2 cellular contexts compared by ENCODE assay signal in the genomic region with DNA sequence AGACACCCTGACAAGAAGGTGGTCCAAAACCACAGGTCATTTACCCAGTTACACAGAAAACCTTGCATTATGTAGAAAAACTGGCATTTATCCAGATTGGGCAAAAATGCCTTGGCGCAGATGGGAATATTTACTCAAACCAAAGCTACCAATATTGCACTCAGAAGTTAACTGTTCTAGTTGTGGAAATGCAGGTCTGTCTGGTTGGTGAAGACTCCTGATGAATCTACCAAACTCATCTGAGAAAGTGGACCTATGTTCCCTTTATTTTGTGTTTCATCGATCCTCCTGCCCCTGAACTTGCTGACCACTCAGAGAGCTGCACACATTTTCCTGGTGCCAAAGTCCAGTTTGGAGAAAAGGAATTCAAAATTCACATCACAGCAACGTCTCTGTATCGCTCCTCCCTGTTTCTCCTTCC.
TF ChIP-seq lines count a peak whose summit lies in the region.

No MANE protein-coding gene starts in this region.

TF ChIP-seq in K562, 482 proteins besides CTCF, POLR2A, EP300 and RAD21:
- TF ChIP-seq HDAC1 (IDR thresholded peaks at IDR 0.05), result no peak
- TF ChIP-seq NFIC (IDR thresholded peaks at IDR 0.05), result peak; percentile 24; the same call in 1 of the 2 replicates

TF ChIP-seq in liver, 16 proteins besides CTCF, POLR2A, EP300 and RAD21:
- no peak for TF ChIP-seq EGR1 (IDR thresholded peaks at IDR 0.05; ENCODE audit: low read depth in 2 of 2)
- peak in 1 of 2 donors; percentile 26 for TF ChIP-seq JUND (IDR thresholded peaks at IDR 0.05)
- TF ChIP-seq, protein P1, sequence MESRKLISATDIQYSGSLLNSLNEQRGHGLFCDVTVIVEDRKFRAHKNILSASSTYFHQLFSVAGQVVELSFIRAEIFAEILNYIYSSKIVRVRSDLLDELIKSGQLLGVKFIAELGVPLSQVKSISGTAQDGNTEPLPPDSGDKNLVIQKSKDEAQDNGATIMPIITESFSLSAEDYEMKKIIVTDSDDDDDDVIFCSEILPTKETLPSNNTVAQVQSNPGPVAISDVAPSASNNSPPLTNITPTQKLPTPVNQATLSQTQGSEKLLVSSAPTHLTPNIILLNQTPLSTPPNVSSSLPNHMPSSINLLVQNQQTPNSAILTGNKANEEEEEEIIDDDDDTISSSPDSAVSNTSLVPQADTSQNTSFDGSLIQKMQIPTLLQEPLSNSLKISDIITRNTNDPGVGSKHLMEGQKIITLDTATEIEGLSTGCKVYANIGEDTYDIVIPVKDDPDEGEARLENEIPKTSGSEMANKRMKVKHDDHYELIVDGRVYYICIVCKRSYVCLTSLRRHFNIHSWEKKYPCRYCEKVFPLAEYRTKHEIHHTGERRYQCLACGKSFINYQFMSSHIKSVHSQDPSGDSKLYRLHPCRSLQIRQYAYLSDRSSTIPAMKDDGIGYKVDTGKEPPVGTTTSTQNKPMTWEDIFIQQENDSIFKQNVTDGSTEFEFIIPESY (IDR thresholded peaks at IDR 0.05), result no peak
- TF ChIP-seq TAF1 (conservative IDR thresholded peaks at IDR 0.05), result no peak
- TF ChIP-seq HNF4A (conservative IDR thresholded peaks at IDR 0.05), result peak; percentile 75 to 87
- TF ChIP-seq GABPA (IDR thresholded peaks at IDR 0.05 in 1 of 2, conservative IDR thresholded peaks at IDR 0.05 in 1 of 2), result no peak
- peak; percentile 57 for TF ChIP-seq FOXA1 (IDR thresholded peaks at IDR 0.05)
- TF ChIP-seq SP1 (IDR thresholded peaks at IDR 0.05), result peak; percentile 75
- TF ChIP-seq, protein P2, sequence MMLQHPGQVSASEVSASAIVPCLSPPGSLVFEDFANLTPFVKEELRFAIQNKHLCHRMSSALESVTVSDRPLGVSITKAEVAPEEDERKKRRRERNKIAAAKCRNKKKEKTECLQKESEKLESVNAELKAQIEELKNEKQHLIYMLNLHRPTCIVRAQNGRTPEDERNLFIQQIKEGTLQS (IDR thresholded peaks at IDR 0.05), result no peak
- TF ChIP-seq NR2F2 (IDR thresholded peaks at IDR 0.05), result no peak
- TF ChIP-seq YY1 (IDR thresholded peaks at IDR 0.05), result peak; percentile 25
- TF ChIP-seq RXRA (IDR thresholded peaks at IDR 0.05), result peak; percentile 50 to 61
- TF ChIP-seq FOXA2 (IDR thresholded peaks at IDR 0.05), result no peak
- TF ChIP-seq, protein P3, sequence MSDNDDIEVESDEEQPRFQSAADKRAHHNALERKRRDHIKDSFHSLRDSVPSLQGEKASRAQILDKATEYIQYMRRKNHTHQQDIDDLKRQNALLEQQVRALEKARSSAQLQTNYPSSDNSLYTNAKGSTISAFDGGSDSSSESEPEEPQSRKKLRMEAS (IDR thresholded peaks at IDR 0.05), result no peak
- peak; percentile 53 for TF ChIP-seq HNF4G (IDR thresholded peaks at IDR 0.05)
- TF ChIP-seq, protein P4, sequence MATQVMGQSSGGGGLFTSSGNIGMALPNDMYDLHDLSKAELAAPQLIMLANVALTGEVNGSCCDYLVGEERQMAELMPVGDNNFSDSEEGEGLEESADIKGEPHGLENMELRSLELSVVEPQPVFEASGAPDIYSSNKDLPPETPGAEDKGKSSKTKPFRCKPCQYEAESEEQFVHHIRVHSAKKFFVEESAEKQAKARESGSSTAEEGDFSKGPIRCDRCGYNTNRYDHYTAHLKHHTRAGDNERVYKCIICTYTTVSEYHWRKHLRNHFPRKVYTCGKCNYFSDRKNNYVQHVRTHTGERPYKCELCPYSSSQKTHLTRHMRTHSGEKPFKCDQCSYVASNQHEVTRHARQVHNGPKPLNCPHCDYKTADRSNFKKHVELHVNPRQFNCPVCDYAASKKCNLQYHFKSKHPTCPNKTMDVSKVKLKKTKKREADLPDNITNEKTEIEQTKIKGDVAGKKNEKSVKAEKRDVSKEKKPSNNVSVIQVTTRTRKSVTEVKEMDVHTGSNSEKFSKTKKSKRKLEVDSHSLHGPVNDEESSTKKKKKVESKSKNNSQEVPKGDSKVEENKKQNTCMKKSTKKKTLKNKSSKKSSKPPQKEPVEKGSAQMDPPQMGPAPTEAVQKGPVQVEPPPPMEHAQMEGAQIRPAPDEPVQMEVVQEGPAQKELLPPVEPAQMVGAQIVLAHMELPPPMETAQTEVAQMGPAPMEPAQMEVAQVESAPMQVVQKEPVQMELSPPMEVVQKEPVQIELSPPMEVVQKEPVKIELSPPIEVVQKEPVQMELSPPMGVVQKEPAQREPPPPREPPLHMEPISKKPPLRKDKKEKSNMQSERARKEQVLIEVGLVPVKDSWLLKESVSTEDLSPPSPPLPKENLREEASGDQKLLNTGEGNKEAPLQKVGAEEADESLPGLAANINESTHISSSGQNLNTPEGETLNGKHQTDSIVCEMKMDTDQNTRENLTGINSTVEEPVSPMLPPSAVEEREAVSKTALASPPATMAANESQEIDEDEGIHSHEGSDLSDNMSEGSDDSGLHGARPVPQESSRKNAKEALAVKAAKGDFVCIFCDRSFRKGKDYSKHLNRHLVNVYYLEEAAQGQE (IDR thresholded peaks at IDR 0.05), result peak; percentile 36
